In the genomic region with DNA sequence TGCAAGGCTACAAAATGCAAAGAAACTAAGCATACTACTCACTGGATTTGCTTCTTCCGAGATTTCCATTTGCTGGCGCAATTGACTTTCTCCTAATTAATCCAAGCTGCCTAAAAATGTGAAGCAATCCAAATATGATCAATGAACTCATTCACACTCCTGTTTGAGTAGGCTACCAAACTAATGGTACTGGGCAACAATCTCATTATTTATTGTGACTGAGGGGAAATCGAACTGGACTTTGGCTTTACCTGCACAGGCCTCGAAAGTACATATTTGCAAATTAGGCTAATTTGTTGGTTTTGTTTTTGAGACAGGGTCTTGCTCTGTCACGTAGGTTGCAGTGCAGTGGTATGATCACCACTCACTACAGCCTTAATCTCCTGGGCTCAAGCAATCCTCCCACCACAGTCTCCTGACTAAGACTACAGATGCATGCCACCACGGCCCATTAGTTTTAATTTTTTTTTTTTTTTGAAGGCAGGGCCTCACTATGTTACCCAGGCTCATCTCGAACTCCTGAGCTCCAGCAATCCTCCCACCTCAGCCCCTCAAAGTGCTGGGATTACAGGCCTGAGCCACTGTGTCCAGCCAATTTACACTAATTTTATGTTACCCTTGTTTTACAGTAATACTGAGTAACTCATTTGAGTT, we compare ENCODE assay signal across 1 cellular context.
TF ChIP-seq lines count a peak whose summit lies in the region.

No MANE protein-coding gene starts in this region.

TF ChIP-seq in K562, 482 proteins besides CTCF, POLR2A, EP300 and RAD21 (continues in another document):
- TF ChIP-seq EHMT2 (IDR thresholded peaks at IDR 0.05) (no peak), SMARCA4 (IDR thresholded peaks at IDR 0.05) (peak; percentile 19; the same call in 1 of the 2 replicates), EWSR1 (IDR thresholded peaks at IDR 0.05; ENCODE audit: borderline replicate concordance, low read depth, partially characterized antibody) (no peak), SAFB2 (IDR thresholded peaks at IDR 0.05; ENCODE audit: borderline replicate concordance, low read depth, low read length, severe bottlenecking) (no peak), ZNF140 (CRISPR knock-in tag; IDR thresholded peaks at IDR 0.05) (no peak), ARHGAP35 (IDR thresholded peaks at IDR 0.05; ENCODE audit: partially characterized antibody) (no peak), HDAC3 (IDR thresholded peaks at IDR 0.05; ENCODE audit: borderline replicate concordance, partially characterized antibody) (no peak), TARDBP (IDR thresholded peaks at IDR 0.05) (no peak), KLF16 (IDR thresholded peaks at IDR 0.05) (no peak), PTTG1 (tag; IDR thresholded peaks at IDR 0.05; ENCODE audit: low read depth) (no peak), STAG1 (CRISPR knock-in tag; IDR thresholded peaks at IDR 0.05; ENCODE audit: borderline replicate concordance) (no peak), SMAD4 (CRISPR knock-in tag; conservative IDR thresholded peaks at IDR 0.05) (no peak), NCOA4 (IDR thresholded peaks at IDR 0.05; ENCODE audit: partially characterized antibody) (no peak), STAT5A (IDR thresholded peaks at IDR 0.05; ENCODE audit: borderline replicate concordance, low read length) (no peak), MBD2 (IDR thresholded peaks at IDR 0.05; ENCODE audit: borderline replicate concordance, low read depth) (no peak), MXI1 (IDR thresholded peaks at IDR 0.05; ENCODE audit: low read depth, low read length) (no peak), TEAD2 (tag; IDR thresholded peaks at IDR 0.05) (no peak), CBFA2T3 (IDR thresholded peaks at IDR 0.05) (peak; percentile 56), TCF3 (CRISPR knock-in tag; IDR thresholded peaks at IDR 0.05) (peak; percentile 13; the same call in 1 of the 2 replicates), RBM34 (IDR thresholded peaks at IDR 0.05; ENCODE audit: borderline replicate concordance, insufficient read depth, low read length) (no peak), GABPB1 (CRISPR knock-in tag; IDR thresholded peaks at IDR 0.05) (no peak), RCOR1 (IDR thresholded peaks at IDR 0.05; ENCODE audit: borderline replicate concordance in 1 of 2, low read depth in 2 of 2, low read length in 2 of 2) (no peak), ATF1 (CRISPR knock-in tag; IDR thresholded peaks at IDR 0.05) (no peak), ATF1 (tag; IDR thresholded peaks at IDR 0.05) (no peak), THRAP3 (IDR thresholded peaks at IDR 0.05; ENCODE audit: borderline replicate concordance) (no peak), XRCC4 (IDR thresholded peaks at IDR 0.05; ENCODE audit: extremely low read depth, insufficient read depth, insufficient read length) (no peak), EGR1 (conservative IDR thresholded peaks at IDR 0.05) (no peak), ARNT (IDR thresholded peaks at IDR 0.05) (no peak), BCOR (IDR thresholded peaks at IDR 0.05) (no peak), SIN3A (IDR thresholded peaks at IDR 0.05; ENCODE audit: borderline replicate concordance in 2 of 2, control insufficient read depth in 1 of 2, low read depth in 2 of 2, low read length in 2 of 2) (no peak), ZNF224 (CRISPR knock-in tag; IDR thresholded peaks at IDR 0.05) (no peak), NFIC (IDR thresholded peaks at IDR 0.05) (no peak), BDP1 (IDR thresholded peaks at IDR 0.05; ENCODE audit: insufficient read depth, insufficient read length) (no peak), ZEB2 (IDR thresholded peaks at IDR 0.05) (no peak), KLF6 (CRISPR knock-in tag; IDR thresholded peaks at IDR 0.05; ENCODE audit: borderline replicate concordance) (no peak), PCBP1 (IDR thresholded peaks at IDR 0.05; ENCODE audit: low read depth, low read length, poor library complexity, severe bottlenecking) (no peak), TBP (optimal IDR thresholded peaks at IDR 0.05; ENCODE audit: low read depth, low read length) (no peak), NFRKB (IDR thresholded peaks at IDR 0.05; ENCODE audit: low read depth) (no peak), COPS2 (conservative IDR thresholded peaks at IDR 0.05) (no peak), ZNF384 (IDR thresholded peaks at IDR 0.05; ENCODE audit: low read depth, low read length) (peak; percentile 59; the same call in 1 of the 2 replicates)
- TF ChIP-seq, protein P1, sequence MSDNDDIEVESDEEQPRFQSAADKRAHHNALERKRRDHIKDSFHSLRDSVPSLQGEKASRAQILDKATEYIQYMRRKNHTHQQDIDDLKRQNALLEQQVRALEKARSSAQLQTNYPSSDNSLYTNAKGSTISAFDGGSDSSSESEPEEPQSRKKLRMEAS (CRISPR knock-in tag; IDR thresholded peaks at IDR 0.05), result no peak
- TF ChIP-seq, protein P2, sequence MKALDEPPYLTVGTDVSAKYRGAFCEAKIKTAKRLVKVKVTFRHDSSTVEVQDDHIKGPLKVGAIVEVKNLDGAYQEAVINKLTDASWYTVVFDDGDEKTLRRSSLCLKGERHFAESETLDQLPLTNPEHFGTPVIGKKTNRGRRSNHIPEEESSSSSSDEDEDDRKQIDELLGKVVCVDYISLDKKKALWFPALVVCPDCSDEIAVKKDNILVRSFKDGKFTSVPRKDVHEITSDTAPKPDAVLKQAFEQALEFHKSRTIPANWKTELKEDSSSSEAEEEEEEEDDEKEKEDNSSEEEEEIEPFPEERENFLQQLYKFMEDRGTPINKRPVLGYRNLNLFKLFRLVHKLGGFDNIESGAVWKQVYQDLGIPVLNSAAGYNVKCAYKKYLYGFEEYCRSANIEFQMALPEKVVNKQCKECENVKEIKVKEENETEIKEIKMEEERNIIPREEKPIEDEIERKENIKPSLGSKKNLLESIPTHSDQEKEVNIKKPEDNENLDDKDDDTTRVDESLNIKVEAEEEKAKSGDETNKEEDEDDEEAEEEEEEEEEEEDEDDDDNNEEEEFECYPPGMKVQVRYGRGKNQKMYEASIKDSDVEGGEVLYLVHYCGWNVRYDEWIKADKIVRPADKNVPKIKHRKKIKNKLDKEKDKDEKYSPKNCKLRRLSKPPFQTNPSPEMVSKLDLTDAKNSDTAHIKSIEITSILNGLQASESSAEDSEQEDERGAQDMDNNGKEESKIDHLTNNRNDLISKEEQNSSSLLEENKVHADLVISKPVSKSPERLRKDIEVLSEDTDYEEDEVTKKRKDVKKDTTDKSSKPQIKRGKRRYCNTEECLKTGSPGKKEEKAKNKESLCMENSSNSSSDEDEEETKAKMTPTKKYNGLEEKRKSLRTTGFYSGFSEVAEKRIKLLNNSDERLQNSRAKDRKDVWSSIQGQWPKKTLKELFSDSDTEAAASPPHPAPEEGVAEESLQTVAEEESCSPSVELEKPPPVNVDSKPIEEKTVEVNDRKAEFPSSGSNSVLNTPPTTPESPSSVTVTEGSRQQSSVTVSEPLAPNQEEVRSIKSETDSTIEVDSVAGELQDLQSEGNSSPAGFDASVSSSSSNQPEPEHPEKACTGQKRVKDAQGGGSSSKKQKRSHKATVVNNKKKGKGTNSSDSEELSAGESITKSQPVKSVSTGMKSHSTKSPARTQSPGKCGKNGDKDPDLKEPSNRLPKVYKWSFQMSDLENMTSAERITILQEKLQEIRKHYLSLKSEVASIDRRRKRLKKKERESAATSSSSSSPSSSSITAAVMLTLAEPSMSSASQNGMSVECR (CRISPR knock-in tag; IDR thresholded peaks at IDR 0.05), result no peak
- TF ChIP-seq, protein P3, sequence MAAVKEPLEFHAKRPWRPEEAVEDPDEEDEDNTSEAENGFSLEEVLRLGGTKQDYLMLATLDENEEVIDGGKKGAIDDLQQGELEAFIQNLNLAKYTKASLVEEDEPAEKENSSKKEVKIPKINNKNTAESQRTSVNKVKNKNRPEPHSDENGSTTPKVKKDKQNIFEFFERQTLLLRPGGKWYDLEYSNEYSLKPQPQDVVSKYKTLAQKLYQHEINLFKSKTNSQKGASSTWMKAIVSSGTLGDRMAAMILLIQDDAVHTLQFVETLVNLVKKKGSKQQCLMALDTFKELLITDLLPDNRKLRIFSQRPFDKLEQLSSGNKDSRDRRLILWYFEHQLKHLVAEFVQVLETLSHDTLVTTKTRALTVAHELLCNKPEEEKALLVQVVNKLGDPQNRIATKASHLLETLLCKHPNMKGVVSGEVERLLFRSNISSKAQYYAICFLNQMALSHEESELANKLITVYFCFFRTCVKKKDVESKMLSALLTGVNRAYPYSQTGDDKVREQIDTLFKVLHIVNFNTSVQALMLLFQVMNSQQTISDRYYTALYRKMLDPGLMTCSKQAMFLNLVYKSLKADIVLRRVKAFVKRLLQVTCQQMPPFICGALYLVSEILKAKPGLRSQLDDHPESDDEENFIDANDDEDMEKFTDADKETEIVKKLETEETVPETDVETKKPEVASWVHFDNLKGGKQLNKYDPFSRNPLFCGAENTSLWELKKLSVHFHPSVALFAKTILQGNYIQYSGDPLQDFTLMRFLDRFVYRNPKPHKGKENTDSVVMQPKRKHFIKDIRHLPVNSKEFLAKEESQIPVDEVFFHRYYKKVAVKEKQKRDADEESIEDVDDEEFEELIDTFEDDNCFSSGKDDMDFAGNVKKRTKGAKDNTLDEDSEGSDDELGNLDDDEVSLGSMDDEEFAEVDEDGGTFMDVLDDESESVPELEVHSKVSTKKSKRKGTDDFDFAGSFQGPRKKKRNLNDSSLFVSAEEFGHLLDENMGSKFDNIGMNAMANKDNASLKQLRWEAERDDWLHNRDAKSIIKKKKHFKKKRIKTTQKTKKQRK (IDR thresholded peaks at IDR 0.05; ENCODE audit: borderline replicate concordance, low read depth, low read length), result no peak
- TF ChIP-seq, protein P4, sequence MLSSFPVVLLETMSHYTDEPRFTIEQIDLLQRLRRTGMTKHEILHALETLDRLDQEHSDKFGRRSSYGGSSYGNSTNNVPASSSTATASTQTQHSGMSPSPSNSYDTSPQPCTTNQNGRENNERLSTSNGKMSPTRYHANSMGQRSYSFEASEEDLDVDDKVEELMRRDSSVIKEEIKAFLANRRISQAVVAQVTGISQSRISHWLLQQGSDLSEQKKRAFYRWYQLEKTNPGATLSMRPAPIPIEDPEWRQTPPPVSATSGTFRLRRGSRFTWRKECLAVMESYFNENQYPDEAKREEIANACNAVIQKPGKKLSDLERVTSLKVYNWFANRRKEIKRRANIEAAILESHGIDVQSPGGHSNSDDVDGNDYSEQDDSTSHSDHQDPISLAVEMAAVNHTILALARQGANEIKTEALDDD (IDR thresholded peaks at IDR 0.05), result 0 out of 2 replicates have a peak, but pooled peaks have one; percentile 52
- TF ChIP-seq, protein P5, sequence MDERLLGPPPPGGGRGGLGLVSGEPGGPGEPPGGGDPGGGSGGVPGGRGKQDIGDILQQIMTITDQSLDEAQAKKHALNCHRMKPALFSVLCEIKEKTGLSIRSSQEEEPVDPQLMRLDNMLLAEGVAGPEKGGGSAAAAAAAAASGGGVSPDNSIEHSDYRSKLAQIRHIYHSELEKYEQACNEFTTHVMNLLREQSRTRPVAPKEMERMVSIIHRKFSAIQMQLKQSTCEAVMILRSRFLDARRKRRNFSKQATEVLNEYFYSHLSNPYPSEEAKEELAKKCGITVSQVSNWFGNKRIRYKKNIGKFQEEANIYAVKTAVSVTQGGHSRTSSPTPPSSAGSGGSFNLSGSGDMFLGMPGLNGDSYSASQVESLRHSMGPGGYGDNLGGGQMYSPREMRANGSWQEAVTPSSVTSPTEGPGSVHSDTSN (CRISPR knock-in tag; IDR thresholded peaks at IDR 0.05; ENCODE audit: low read depth), result no peak
- TF ChIP-seq, protein P5 (tag; conservative IDR thresholded peaks at IDR 0.05; ENCODE audit: low read depth), result no peak
- TF ChIP-seq, protein P6, sequence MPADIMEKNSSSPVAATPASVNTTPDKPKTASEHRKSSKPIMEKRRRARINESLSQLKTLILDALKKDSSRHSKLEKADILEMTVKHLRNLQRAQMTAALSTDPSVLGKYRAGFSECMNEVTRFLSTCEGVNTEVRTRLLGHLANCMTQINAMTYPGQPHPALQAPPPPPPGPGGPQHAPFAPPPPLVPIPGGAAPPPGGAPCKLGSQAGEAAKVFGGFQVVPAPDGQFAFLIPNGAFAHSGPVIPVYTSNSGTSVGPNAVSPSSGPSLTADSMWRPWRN (IDR thresholded peaks at IDR 0.05; ENCODE audit: low read depth), result no peak
- TF ChIP-seq, protein P7, sequence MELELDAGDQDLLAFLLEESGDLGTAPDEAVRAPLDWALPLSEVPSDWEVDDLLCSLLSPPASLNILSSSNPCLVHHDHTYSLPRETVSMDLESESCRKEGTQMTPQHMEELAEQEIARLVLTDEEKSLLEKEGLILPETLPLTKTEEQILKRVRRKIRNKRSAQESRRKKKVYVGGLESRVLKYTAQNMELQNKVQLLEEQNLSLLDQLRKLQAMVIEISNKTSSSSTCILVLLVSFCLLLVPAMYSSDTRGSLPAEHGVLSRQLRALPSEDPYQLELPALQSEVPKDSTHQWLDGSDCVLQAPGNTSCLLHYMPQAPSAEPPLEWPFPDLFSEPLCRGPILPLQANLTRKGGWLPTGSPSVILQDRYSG (tag; conservative IDR thresholded peaks at IDR 0.05; ENCODE audit: low read depth), result 0 out of 2 replicates have a peak, but pooled peaks have one; percentile 15
- TF ChIP-seq, protein P8, sequence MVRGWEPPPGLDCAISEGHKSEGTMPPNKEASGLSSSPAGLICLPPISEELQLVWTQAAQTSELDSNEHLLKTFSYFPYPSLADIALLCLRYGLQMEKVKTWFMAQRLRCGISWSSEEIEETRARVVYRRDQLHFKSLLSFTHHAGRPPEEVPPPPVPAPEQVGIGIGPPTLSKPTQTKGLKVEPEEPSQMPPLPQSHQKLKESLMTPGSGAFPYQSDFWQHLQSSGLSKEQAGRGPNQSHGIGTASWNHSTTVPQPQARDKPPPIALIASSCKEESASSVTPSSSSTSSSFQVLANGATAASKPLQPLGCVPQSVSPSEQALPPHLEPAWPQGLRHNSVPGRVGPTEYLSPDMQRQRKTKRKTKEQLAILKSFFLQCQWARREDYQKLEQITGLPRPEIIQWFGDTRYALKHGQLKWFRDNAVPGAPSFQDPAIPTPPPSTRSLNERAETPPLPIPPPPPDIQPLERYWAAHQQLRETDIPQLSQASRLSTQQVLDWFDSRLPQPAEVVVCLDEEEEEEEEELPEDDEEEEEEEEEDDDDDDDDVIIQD (CRISPR knock-in tag; IDR thresholded peaks at IDR 0.05), result no peak
